10 cellular contexts compared by ENCODE assay signal in genomic region chr6:30888472-30889137, GRCh38. TPM values are rescaled to one million over a fixed set of nuclear protein-coding genes. Genes with fewer than 3 reads are reported as not detected.
DNase-seq lines count a peak whose midpoint lies in the region; ATAC-seq and TF ChIP-seq lines count a peak whose summit lies in the region.
"Had no signal": no experiment of that assay in that cellular context is flagged by ENCODE, and none has a peak within 500 bp of the region (broad histone marks: within the 10 kb centered on the region; RNA-seq: fewer than 3 reads in every experiment).

No MANE protein-coding gene starts in this region.

- DNase-seq in GM23338 (ENCODE audit: low spot score) (no peak), amniotic stem cell (lab: John Stamatoyannopoulos, UW) (peak; percentile 15), glomerular visceral epithelial cell (ENCODE audit: extremely low spot score) (peak; percentile 40), NCI-H2107 (lab: John Stamatoyannopoulos, UW) (no peak), activated T-cell treated with anti-CD3 and anti-CD28 coated beads for 4 hours (no peak)
- no peak for DNase-seq in stimulated activated naive CD4-positive, alpha-beta T cell treated with Interleukin-2 at 50 U/mL for 16 hours (lab: John Stamatoyannopoulos, UW)
- DNase-seq: NCI-H2227 treated with DMSO at 0.1 percent for 48 hours had no signal

- H3K36me3 ChIP-seq in GM23338 (ENCODE audit: insufficient read depth), result no peaks in the 10 kb centered on the region; the same call in none of the 2 replicates
- H3K36me3 ChIP-seq in skeletal muscle satellite cell (ENCODE audit: insufficient read depth, low read length), result peaks cover 11% of the 10 kb centered on the region

- peak overlapping the region; percentile 20 for H3K9ac ChIP-seq in skeletal muscle satellite cell (ENCODE audit: low read depth, low read length)

- H3K27ac ChIP-seq in GM23338 (ENCODE audit: low read depth), result no peak overlapping the region; the same call in 1 of the 2 replicates

- no peak overlapping the region for H2AFZ ChIP-seq in GM23338

- H3K9me3 Mint-ChIP-seq in GM23338, result no peaks in the 10 kb centered on the region

- H3K9me2 ChIP-seq in GM23338 (ENCODE audit: insufficient read depth), result no peaks in the 10 kb centered on the region

- H3K4me2 ChIP-seq in GM23338 (no peak overlapping the region), skeletal muscle satellite cell (ENCODE audit: low read length) (peak overlapping the region; percentile 47)

- H3K79me2 ChIP-seq in GM23338 (replicated peaks; ENCODE audit: insufficient read depth), result peaks cover 51% of the 10 kb centered on the region

- no peaks in the 10 kb centered on the region for H3K27me3 ChIP-seq in GM23338 (ENCODE audit: insufficient read depth)
- no peaks in the 10 kb centered on the region for H3K27me3 ChIP-seq in skeletal muscle satellite cell (ENCODE audit: control insufficient read depth, insufficient read depth, low read length)

- ATAC-seq in GM23338, result no peak
- ATAC-seq in HG03354 (IDR thresholded peaks at IDR 0.05; ENCODE audit: poor library complexity, severe bottlenecking, unreplicated experiment), result no peak

- H3K36me3 Mint-ChIP-seq in GM23338 (ENCODE audit: low read depth), result peaks cover 44% of the 10 kb centered on the region

- peaks cover 15% of the 10 kb centered on the region for H3K27me3 Mint-ChIP-seq in GM23338 (ENCODE audit: insufficient read depth, low read depth, poor library complexity)

- H3K4me1 ChIP-seq in GM23338 (ENCODE audit: insufficient read depth), result peaks cover 24% of the 10 kb centered on the region
- peaks cover 36% of the 10 kb centered on the region for H3K4me1 ChIP-seq in skeletal muscle satellite cell (ENCODE audit: control insufficient read depth, insufficient read depth, low read length)

- no peak overlapping the region; the same call in 2 of the 3 replicates for H3K4me3 Mint-ChIP-seq in GM23338

- H3K4me3 ChIP-seq in GM23338 (no peak overlapping the region), skeletal muscle satellite cell (ENCODE audit: low read length) (no peak overlapping the region)

- H3K27ac Mint-ChIP-seq in GM23338, result 0 out of 2 replicates have a peak overlapping the region, but pooled peaks have one; percentile 26

- H3F3A ChIP-seq in GM23338 (replicated peaks; ENCODE audit: low read depth), result peaks cover 7% of the 10 kb centered on the region; the same call in 1 of the 2 replicates

- H4K20me1 ChIP-seq in GM23338 (replicated peaks; ENCODE audit: insufficient read depth), result peaks cover 14% of the 10 kb centered on the region

- H3K9me3 ChIP-seq in skeletal muscle satellite cell (replicated peaks; ENCODE audit: low read length), result no peaks in the 10 kb centered on the region

- no peak for TF ChIP-seq CTCF in GM23338 (conservative IDR thresholded peaks at IDR 0.05; ENCODE audit: low read depth in 2 of 2)

- peaks cover 51% of the 10 kb centered on the region for H3K4me1 Mint-ChIP-seq in GM23338

TF ChIP-seq in GM23338, 12 proteins besides CTCF, POLR2A, EP300 and RAD21 (continues in another document):
- TF ChIP-seq NANOG (IDR thresholded peaks at IDR 0.05; ENCODE audit: borderline replicate concordance) (no peak), JUNB (IDR thresholded peaks at IDR 0.05; ENCODE audit: unreplicated experiment) (no peak), POLR2AphosphoS5 (IDR thresholded peaks at IDR 0.05; ENCODE audit: low read depth) (no peak), ZNF114 (CRISPR knock-in tag; IDR thresholded peaks at IDR 0.05) (no peak), ETS1 (IDR thresholded peaks at IDR 0.05) (no peak), CREB1 (CRISPR knock-in tag; IDR thresholded peaks at IDR 0.05; ENCODE audit: low read depth) (no peak), EZH2phosphoT487 (IDR thresholded peaks at IDR 0.05; ENCODE audit: unreplicated experiment) (no peak), ZNF331 (CRISPR knock-in tag; IDR thresholded peaks at IDR 0.05; ENCODE audit: low read depth) (no peak), STAT1 (IDR thresholded peaks at IDR 0.05; ENCODE audit: unreplicated experiment) (no peak)
- TF ChIP-seq, protein P1, sequence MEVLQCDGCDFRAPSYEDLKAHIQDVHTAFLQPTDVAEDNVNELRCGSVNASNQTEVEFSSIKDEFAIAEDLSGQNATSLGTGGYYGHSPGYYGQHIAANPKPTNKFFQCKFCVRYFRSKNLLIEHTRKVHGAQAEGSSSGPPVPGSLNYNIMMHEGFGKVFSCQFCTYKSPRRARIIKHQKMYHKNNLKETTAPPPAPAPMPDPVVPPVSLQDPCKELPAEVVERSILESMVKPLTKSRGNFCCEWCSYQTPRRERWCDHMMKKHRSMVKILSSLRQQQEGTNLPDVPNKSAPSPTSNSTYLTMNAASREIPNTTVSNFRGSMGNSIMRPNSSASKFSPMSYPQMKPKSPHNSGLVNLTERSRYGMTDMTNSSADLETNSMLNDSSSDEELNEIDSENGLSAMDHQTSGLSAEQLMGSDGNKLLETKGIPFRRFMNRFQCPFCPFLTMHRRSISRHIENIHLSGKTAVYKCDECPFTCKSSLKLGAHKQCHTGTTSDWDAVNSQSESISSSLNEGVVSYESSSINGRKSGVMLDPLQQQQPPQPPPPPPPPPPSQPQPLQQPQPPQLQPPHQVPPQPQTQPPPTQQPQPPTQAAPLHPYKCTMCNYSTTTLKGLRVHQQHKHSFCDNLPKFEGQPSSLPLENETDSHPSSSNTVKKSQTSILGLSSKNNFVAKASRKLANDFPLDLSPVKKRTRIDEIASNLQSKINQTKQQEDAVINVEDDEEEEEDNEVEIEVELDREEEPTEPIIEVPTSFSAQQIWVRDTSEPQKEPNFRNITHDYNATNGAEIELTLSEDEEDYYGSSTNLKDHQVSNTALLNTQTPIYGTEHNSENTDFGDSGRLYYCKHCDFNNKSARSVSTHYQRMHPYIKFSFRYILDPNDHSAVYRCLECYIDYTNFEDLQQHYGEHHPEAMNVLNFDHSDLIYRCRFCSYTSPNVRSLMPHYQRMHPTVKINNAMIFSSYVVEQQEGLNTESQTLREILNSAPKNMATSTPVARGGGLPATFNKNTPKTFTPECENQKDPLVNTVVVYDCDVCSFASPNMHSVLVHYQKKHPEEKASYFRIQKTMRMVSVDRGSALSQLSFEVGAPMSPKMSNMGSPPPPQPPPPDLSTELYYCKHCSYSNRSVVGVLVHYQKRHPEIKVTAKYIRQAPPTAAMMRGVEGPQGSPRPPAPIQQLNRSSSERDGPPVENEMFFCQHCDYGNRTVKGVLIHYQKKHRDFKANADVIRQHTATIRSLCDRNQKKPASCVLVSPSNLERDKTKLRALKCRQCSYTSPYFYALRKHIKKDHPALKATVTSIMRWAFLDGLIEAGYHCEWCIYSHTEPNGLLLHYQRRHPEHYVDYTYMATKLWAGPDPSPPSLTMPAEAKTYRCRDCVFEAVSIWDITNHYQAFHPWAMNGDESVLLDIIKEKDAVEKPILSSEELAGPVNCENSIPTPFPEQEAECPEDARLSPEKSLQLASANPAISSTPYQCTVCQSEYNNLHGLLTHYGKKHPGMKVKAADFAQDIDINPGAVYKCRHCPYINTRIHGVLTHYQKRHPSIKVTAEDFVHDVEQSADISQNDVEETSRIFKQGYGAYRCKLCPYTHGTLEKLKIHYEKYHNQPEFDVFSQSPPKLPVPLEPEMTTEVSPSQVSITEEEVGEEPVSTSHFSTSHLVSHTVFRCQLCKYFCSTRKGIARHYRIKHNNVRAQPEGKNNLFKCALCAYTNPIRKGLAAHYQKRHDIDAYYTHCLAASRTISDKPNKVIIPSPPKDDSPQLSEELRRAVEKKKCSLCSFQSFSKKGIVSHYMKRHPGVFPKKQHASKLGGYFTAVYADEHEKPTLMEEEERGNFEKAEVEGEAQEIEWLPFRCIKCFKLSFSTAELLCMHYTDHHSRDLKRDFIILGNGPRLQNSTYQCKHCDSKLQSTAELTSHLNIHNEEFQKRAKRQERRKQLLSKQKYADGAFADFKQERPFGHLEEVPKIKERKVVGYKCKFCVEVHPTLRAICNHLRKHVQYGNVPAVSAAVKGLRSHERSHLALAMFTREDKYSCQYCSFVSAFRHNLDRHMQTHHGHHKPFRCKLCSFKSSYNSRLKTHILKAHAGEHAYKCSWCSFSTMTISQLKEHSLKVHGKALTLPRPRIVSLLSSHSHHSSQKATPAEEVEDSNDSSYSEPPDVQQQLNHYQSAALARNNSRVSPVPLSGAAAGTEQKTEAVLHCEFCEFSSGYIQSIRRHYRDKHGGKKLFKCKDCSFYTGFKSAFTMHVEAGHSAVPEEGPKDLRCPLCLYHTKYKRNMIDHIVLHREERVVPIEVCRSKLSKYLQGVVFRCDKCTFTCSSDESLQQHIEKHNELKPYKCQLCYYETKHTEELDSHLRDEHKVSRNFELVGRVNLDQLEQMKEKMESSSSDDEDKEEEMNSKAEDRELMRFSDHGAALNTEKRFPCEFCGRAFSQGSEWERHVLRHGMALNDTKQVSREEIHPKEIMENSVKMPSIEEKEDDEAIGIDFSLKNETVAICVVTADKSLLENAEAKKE (CRISPR knock-in tag; IDR thresholded peaks at IDR 0.05), result no peak

RNA-seq across cellular contexts. Expression of gene DDR1, which starts 4.3 kb away (rescaled TPM):
- total RNA-seq in GM23338 (2014; rRNA removed; shearing (Covaris generic)), result 140 and 154 TPM in 2 replicates
- 58.3 and 71.6 TPM in 2 replicates for polyA plus RNA-seq in GM23338 (2016; fragmentation: Nextera tagmentation; extraction: Ambion mirVana)
- total RNA-seq in skeletal muscle satellite cell (2012; rRNA removed), result 3.8 and 3.9 TPM in 2 replicates

RNA-seq across cellular contexts. Expression of gene GTF2H4, which starts 19.4 kb away (rescaled TPM):
- 32.6 and 46.5 TPM in 2 replicates for total RNA-seq in GM23338 (2014; rRNA removed; shearing (Covaris generic))
- 14.1 and 14.8 TPM in 2 replicates for polyA plus RNA-seq in GM23338 (2016; fragmentation: Nextera tagmentation; extraction: Ambion mirVana)
- total RNA-seq in skeletal muscle satellite cell (2012; rRNA removed), result 6.3 and 7.0 TPM in 2 replicates

RNA-seq across cellular contexts. Expression of gene VARS2, which starts 25.4 kb away (rescaled TPM):
- 34.0 and 36.4 TPM in 2 replicates for total RNA-seq in GM23338 (2014; rRNA removed; shearing (Covaris generic))
- 13.7 and 14.2 TPM in 2 replicates for polyA plus RNA-seq in GM23338 (2016; fragmentation: Nextera tagmentation; extraction: Ambion mirVana)
- 13.9 and 15.9 TPM in 2 replicates for total RNA-seq in skeletal muscle satellite cell (2012; rRNA removed)

RNA-seq across cellular contexts. Expression of gene SFTA2, which starts 43.4 kb away (rescaled TPM):
- not detected in 2 replicates for total RNA-seq in GM23338 (2014; rRNA removed; shearing (Covaris generic))
- not detected in 2 replicates for polyA plus RNA-seq in GM23338 (2016; fragmentation: Nextera tagmentation; extraction: Ambion mirVana)
- total RNA-seq in skeletal muscle satellite cell (2012; rRNA removed), result not detected in 2 replicates
- total RNA-seq: bronchial epithelial cell had no signal

RNA-seq across cellular contexts. Expression of gene MUCL3, which starts 52.2 kb away (rescaled TPM):
- 0.12 TPM in 1 of 2 replicates, not detected in the other for total RNA-seq in GM23338 (2014; rRNA removed; shearing (Covaris generic))
- 0.32 and 0.40 TPM in 2 replicates for polyA plus RNA-seq in GM23338 (2016; fragmentation: Nextera tagmentation; extraction: Ambion mirVana)
- not detected in 2 replicates for total RNA-seq in skeletal muscle satellite cell (2012; rRNA removed)

Comparison
In these comparisons a context has a peak if more than half of its experiments do, and no peak if none do; other contexts are left out.
1. DNase-seq: peak in amniotic stem cell (single experiment) and glomerular visceral epithelial cell (single experiment); none in GM23338 (single experiment), stimulated activated naive CD4-positive, alpha-beta T cell treated with Interleukin-2 at 50 U/mL for 16 hours (single experiment), NCI-H2107 (single experiment) and activated T-cell treated with anti-CD3 and anti-CD28 coated beads for 4 hours (single experiment).